Comparison of ENCODE assay signal across 16 cellular contexts in the genomic region with DNA sequence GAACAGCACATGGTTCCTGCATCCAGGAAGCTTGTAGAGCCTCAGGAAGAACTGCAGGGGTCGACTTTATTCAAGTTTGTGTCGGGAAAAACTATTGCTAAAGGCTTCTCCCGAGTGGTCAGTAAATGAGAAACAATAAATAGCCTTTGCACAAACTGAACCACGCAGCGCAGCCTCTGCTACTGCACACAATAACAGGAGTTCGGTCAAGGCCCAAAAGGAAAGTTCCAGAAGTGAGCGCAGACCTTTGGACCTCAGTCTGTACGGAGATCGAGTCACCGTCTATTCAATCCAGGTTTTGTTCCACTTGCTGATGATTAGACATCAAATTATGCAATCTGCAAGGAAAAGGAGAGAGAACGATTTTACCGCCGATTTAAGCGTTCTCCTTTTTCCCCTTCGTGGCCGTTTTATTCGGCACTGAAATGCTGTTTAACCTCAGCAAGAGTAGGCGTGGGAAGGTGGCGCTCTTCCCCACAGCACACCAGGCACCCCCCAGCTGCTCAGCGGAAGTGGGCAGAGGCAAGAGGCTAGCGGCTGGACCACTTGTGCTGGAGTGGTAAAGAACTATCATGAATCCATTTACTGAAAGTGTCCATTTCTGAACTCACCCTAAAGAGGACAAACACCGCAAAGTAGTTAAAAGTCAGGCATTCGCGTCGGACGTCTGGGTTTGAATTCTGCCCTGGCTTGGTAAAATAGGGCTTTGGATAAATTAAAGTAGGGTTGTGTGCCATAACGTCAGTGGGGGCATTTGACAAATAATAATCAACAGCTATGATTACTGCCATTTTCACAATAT. TPM values are rescaled to one million over a fixed set of nuclear protein-coding genes. Genes with fewer than 3 reads are reported as not detected.
A peak's percentile ranks its signal among the peaks of the same experiment; 100 is the strongest.
DNase-seq lines count a peak whose midpoint lies in the region; ATAC-seq and TF ChIP-seq lines count a peak whose summit lies in the region.
"Had no signal": no experiment of that assay in that cellular context is flagged by ENCODE, and none has a peak within 500 bp of the region (broad histone marks: within the 10 kb centered on the region; RNA-seq: fewer than 3 reads in every experiment).

No MANE protein-coding gene starts in this region.

- TF ChIP-seq CTCF in C4-2B (conservative IDR thresholded peaks at IDR 0.05) (0 out of 2 replicates have a peak, but pooled peaks have one; percentile 7), coronary artery (IDR thresholded peaks at IDR 0.05) (no peak), endothelial cell (IDR thresholded peaks at IDR 0.05; ENCODE audit: unreplicated experiment) (no peak), esophagus muscularis mucosa (IDR thresholded peaks at IDR 0.05) (no peak)

- no peak overlapping the region for H3K27ac ChIP-seq in C4-2B
- no peak overlapping the region for H3K27ac ChIP-seq in coronary artery
- H3K27ac ChIP-seq in esophagus muscularis mucosa (replicated peaks in 1 of 4) = no peak overlapping the region

- H3K27me3 ChIP-seq in H7 (ENCODE audit: control insufficient read depth, insufficient read depth, low read length) (peaks cover 71% of the 10 kb centered on the region), esophagus muscularis mucosa (peaks cover 3 to 100% (median 75%) of the 10 kb centered on the region in 4 donors)

- no peak overlapping the region for H3K27ac Mint-ChIP-seq in endothelial cell (ENCODE audit: unreplicated experiment)
- H3K27ac Mint-ChIP-seq: CD4-positive, alpha-beta T cell had no signal

- peaks cover 28% of the 10 kb centered on the region for H3K4me1 Mint-ChIP-seq in endothelial cell (ENCODE audit: unreplicated experiment)

- no peak for ATAC-seq in HG03378 (IDR thresholded peaks at IDR 0.05; ENCODE audit: unreplicated experiment)
- ATAC-seq: Panc1 had no signal

- H3K4me1 ChIP-seq in esophagus muscularis mucosa = peaks cover 0 to 30% (median 23%) of the 10 kb centered on the region in 4 donors
- H3K4me1 ChIP-seq: HAP-1 had no signal

- H3K4me3 Mint-ChIP-seq in endothelial cell (ENCODE audit: unreplicated experiment) = no peak overlapping the region
- H3K4me3 Mint-ChIP-seq: CD4-positive, alpha-beta T cell had no signal

- H3K27me3 Mint-ChIP-seq in endothelial cell (ENCODE audit: unreplicated experiment) = peaks cover 24% of the 10 kb centered on the region

- TF ChIP-seq EP300 in esophagus muscularis mucosa (IDR thresholded peaks at IDR 0.05) = no peak

- intact Hi-C loops in esophagus muscularis mucosa (cut with DNase I) = no loop called here

- peaks cover 0 to 8% (median 0%) of the 10 kb centered on the region in 4 donors for H3K9me3 ChIP-seq in esophagus muscularis mucosa
- H3K9me3 ChIP-seq: HAP-1 had no signal

- no peaks in the 10 kb centered on the region for H3K9me3 Mint-ChIP-seq in endothelial cell (ENCODE audit: unreplicated experiment)
- H3K9me3 Mint-ChIP-seq: CD4-positive, alpha-beta T cell had no signal

- H3K4me3 ChIP-seq in H7 (ENCODE audit: insufficient read depth, low read depth, low read length) (no peak overlapping the region), coronary artery (peak overlapping the region; percentile 5), esophagus muscularis mucosa (no peak overlapping the region)
- H3K4me3 ChIP-seq: HAP-1 had no signal

- TF ChIP-seq POLR2A in esophagus muscularis mucosa (IDR thresholded peaks at IDR 0.05; ENCODE audit: low read depth) = no peak

- H3K36me3 ChIP-seq in H7 (replicated peaks; ENCODE audit: control insufficient read depth, insufficient read depth, low read length) (no peaks in the 10 kb centered on the region), esophagus muscularis mucosa (no peaks in the 10 kb centered on the region)
- H3K36me3 ChIP-seq: HAP-1 had no signal

- peaks cover 6% of the 10 kb centered on the region for H3K36me3 Mint-ChIP-seq in endothelial cell (ENCODE audit: low read depth, unreplicated experiment)

- DNase-seq in H7 = peak; percentile 45
- DNase-seq in coronary artery (ENCODE audit: low spot score) = no peak
- DNase-seq in left kidney (ENCODE audit: low read depth, low spot score) = peak; percentile 23
- DNase-seq in endothelial cell (ENCODE audit: low spot score) = no peak
- no peak for DNase-seq in NCI-H1105 (lab: John Stamatoyannopoulos, UW)
- no peak for DNase-seq in esophagus muscularis mucosa (ENCODE audit: extremely low spot score)
- DNase-seq: ACHN; Calu3; CD4-positive, alpha-beta T cell; GF-D8; NCI-H1694 treated with DMSO at 0.1 percent for 48 hours had no signal

- 14% methylated on average over 27 of the region's 27 CpGs for WGBS in esophagus muscularis mucosa

RNA-seq across cellular contexts. Expression of gene LHX8, which starts 6.1 kb away (rescaled TPM):
- total RNA-seq in H7 (2014; rRNA removed; shearing (Covaris generic)) = not detected in 2 replicates
- not detected for total RNA-seq in endothelial cell (ENCODE audit: unreplicated experiment)
- not detected for total RNA-seq in esophagus muscularis mucosa
- total RNA-seq: Calu3; CD4-positive, alpha-beta T cell; NCI-H460 had no signal

Comparison
In these comparisons a context has a peak if more than half of its experiments do, and no peak if none do; other contexts are left out.
1. DNase-seq: peak in H7 (single experiment) and left kidney (single experiment); none in coronary artery (single experiment), endothelial cell (single experiment), NCI-H1105 (single experiment) and esophagus muscularis mucosa (single experiment).